1 cellular context compared by ENCODE assay signal in the genomic region with DNA sequence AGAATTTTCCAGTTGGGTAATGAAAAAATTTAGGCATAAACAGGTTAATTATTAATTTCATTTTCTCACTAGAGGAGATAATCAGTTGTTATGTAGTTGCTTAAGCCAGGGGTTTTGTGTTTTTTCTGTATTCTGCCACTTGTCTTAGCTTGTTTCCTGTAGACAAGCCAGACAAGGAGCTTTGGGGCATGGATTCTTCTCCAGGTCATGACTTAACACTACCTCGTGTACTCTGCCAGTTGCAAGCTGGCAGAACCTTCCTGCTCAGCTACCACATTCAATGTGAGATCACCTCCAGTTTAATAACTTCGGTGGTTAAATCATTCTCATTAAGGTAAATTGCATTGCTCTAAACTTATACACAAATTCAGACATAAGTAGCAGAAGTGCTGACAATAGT.
TF ChIP-seq lines count a peak whose summit lies in the region.

No MANE protein-coding gene starts in this region.

TF ChIP-seq in SK-N-SH, 30 proteins besides CTCF, POLR2A, EP300 and RAD21 (continued from another document):
- TF ChIP-seq, protein P1, sequence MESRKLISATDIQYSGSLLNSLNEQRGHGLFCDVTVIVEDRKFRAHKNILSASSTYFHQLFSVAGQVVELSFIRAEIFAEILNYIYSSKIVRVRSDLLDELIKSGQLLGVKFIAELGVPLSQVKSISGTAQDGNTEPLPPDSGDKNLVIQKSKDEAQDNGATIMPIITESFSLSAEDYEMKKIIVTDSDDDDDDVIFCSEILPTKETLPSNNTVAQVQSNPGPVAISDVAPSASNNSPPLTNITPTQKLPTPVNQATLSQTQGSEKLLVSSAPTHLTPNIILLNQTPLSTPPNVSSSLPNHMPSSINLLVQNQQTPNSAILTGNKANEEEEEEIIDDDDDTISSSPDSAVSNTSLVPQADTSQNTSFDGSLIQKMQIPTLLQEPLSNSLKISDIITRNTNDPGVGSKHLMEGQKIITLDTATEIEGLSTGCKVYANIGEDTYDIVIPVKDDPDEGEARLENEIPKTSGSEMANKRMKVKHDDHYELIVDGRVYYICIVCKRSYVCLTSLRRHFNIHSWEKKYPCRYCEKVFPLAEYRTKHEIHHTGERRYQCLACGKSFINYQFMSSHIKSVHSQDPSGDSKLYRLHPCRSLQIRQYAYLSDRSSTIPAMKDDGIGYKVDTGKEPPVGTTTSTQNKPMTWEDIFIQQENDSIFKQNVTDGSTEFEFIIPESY (IDR thresholded peaks at IDR 0.05; ENCODE audit: borderline replicate concordance, low read depth), result no peak
- TF ChIP-seq GATA2 (CRISPR knock-in tag; IDR thresholded peaks at IDR 0.05), result no peak
- TF ChIP-seq FOSL2 (IDR thresholded peaks at IDR 0.05; ENCODE audit: borderline replicate concordance, low read depth), result no peak
- TF ChIP-seq NFIC (IDR thresholded peaks at IDR 0.05; ENCODE audit: borderline replicate concordance), result no peak
- TF ChIP-seq POLR2AphosphoS5 (IDR thresholded peaks at IDR 0.05; ENCODE audit: low read depth, low read length), result no peak
- no peak for TF ChIP-seq MXI1 (IDR thresholded peaks at IDR 0.05; ENCODE audit: low read depth, low read length)
